ENCODE assay signal across 18 cellular contexts in genomic region chr1:156823210-156823790, GRCh38. TPM values are rescaled to one million over a fixed set of nuclear protein-coding genes. Genes with fewer than 3 reads are reported as not detected.
DNase-seq lines count a peak whose midpoint lies in the region; ATAC-seq and TF ChIP-seq lines count a peak whose summit lies in the region.
"Had no signal": no experiment of that assay in that cellular context is flagged by ENCODE, and none has a peak within 500 bp of the region (broad histone marks: within the 10 kb centered on the region; RNA-seq: fewer than 3 reads in every experiment).

No MANE protein-coding gene starts in this region.

- no peak overlapping the region for H2BK5ac ChIP-seq in IMR-90 (ENCODE audit: low read depth, low read length, poor library complexity, severe bottlenecking)

- no peak overlapping the region for H3K9ac ChIP-seq in IMR-90 (ENCODE audit: low read depth, low read length)

- no peak overlapping the region for H3K4me3 ChIP-seq in IMR-90 (ENCODE audit: insufficient read depth, low read depth, low read length)

- H3K79me1 ChIP-seq in IMR-90 (ENCODE audit: low read depth in 1 of 2, low read length in 2 of 2) = no peaks in the 10 kb centered on the region

- WGBS in IMR-90 (ENCODE audit: extremely low coverage in 2 of 2, insufficient read length in 1 of 2), 2 experiments = 93% methylated on average over 3 of the region's 5 CpGs; no CpG with 5 or more reads in 1 of the 2 experiments

- H3K4ac ChIP-seq in IMR-90 (ENCODE audit: low read depth, low read length) = no peak overlapping the region

- H3K36me3 ChIP-seq in IMR-90 (ENCODE audit: control insufficient read depth, insufficient read depth, low read length) = no peaks in the 10 kb centered on the region

- in situ Hi-C loops in IMR-90 (cut with MboI; ENCODE audit: low sequenced_read_pairs) = no loop called here

- dilution Hi-C loops in IMR-90 (cut with HindIII; ENCODE audit: low sequenced_read_pairs, unreplicated experiment) = no loop called here

- no peak overlapping the region for H2BK20ac ChIP-seq in IMR-90 (ENCODE audit: low read depth, low read length)

- H3K23ac ChIP-seq in IMR-90 (ENCODE audit: low read depth, low read length) = no peak overlapping the region

- no peaks in the 10 kb centered on the region for H4K20me1 ChIP-seq in IMR-90 (ENCODE audit: insufficient read depth, low read length)

- no peak overlapping the region for H2BK120ac ChIP-seq in IMR-90 (ENCODE audit: low read depth, low read length)

- TF ChIP-seq RAD21 in IMR-90 (IDR thresholded peaks at IDR 0.05; ENCODE audit: low read length) = no peak

- H3K14ac ChIP-seq in IMR-90 (replicated peaks; ENCODE audit: low read depth, low read length) = no peak overlapping the region

- H3K27ac Mint-ChIP-seq in activated naive CD8-positive, alpha-beta T cell treated with anti-CD3 and anti-CD28 coated beads, Interleukin-2, amount 50 U/mL, for 24 hours = peak overlapping the region; percentile 82
- H3K27ac Mint-ChIP-seq in natural killer cell treated with Interleukin-12 subunit alpha and Interleukin-12 subunit beta and Interleukin-15 and Interleukin-18, amount 100 ng/mL, for 72 hours = peak overlapping the region in 1 of 2 donors; percentile 56

- no peak overlapping the region for H3K18ac ChIP-seq in IMR-90 (ENCODE audit: low read depth, low read length)

- H3K4me3 Mint-ChIP-seq in activated naive CD8-positive, alpha-beta T cell treated with anti-CD3 and anti-CD28 coated beads, Interleukin-2, amount 50 U/mL, for 24 hours = no peak overlapping the region
- peak overlapping the region; percentile 4 for H3K4me3 Mint-ChIP-seq in natural killer cell treated with Interleukin-12 subunit alpha and Interleukin-12 subunit beta and Interleukin-15 and Interleukin-18, amount 100 ng/mL, for 72 hours
- H3K4me3 Mint-ChIP-seq: CD4-positive, CD25-positive, alpha-beta regulatory T cell had no signal

- no peak overlapping the region for H3K56ac ChIP-seq in IMR-90 (ENCODE audit: extremely low read depth, insufficient read depth, low read length)

- CTCF ChIA-PET in IMR-90 (lab: Yijun Ruan, JAX) (interaction anchor here (0.6 to 1.4 kb wide), 3 partner anchors 9 to 16 kb away, joined by 3 read pairs; no protein-coding TSS in a partner anchor), GM10248 (lab: Yijun Ruan, JAX) (interaction anchor here (0.9 to 2.9 kb wide), 3 partner anchors 15 to 97 kb away, joined by 3 to 24 read pairs (median 4); no protein-coding TSS in a partner anchor)

- POLR2A ChIA-PET in IMR-90 (lab: Charles Lee; ENCODE audit: unreplicated experiment) (no interaction called here), GM10248 (lab: Yijun Ruan, JAX) (no interaction called here)

- no peak for ATAC-seq in IMR-90 (ENCODE audit: low read depth)
- ATAC-seq in activated naive CD8-positive, alpha-beta T cell treated with anti-CD3 and anti-CD28 coated beads, Interleukin-2, amount 50 U/mL, for 24 hours = no peak
- ATAC-seq in natural killer cell treated with Interleukin-12 subunit alpha and Interleukin-12 subunit beta and Interleukin-15 and Interleukin-18, amount 100 ng/mL, for 72 hours = no peak
- ATAC-seq: Panc1 had no signal

- H4K8ac ChIP-seq in IMR-90 (ENCODE audit: low read depth in 2 of 2, low read length in 2 of 2) = no peak overlapping the region

- peaks cover 43% of the 10 kb centered on the region for H3K4me1 Mint-ChIP-seq in activated naive CD8-positive, alpha-beta T cell treated with anti-CD3 and anti-CD28 coated beads, Interleukin-2, amount 50 U/mL, for 24 hours
- H3K4me1 Mint-ChIP-seq in natural killer cell treated with Interleukin-12 subunit alpha and Interleukin-12 subunit beta and Interleukin-15 and Interleukin-18, amount 100 ng/mL, for 72 hours (ENCODE audit: low read depth in 2 of 2) = peaks cover 35 to 36% of the 10 kb centered on the region in 2 donors
- H3K4me1 Mint-ChIP-seq: CD4-positive, CD25-positive, alpha-beta regulatory T cell had no signal

- H3K27me3 ChIP-seq in IMR-90 (ENCODE audit: control insufficient read depth, insufficient read depth, low read length) = peaks cover 39% of the 10 kb centered on the region

- H2BK15ac ChIP-seq in IMR-90 (ENCODE audit: low read depth, low read length) = no peak overlapping the region

- no peak for TF ChIP-seq CTCF in IMR-90 (conservative IDR thresholded peaks at IDR 0.05; ENCODE audit: low read depth, low read length)
- no peak for TF ChIP-seq CTCF in GM10248 (IDR thresholded peaks at IDR 0.05; ENCODE audit: control extremely low read depth, extremely low read depth, low read depth, missing control alignments)

- no peak overlapping the region for H2AK9ac ChIP-seq in IMR-90 (replicated peaks; ENCODE audit: low read depth, low read length, poor library complexity)

- no peaks in the 10 kb centered on the region for H3K27me3 Mint-ChIP-seq in activated naive CD8-positive, alpha-beta T cell treated with anti-CD3 and anti-CD28 coated beads, Interleukin-2, amount 50 U/mL, for 24 hours
- no peaks in the 10 kb centered on the region for H3K27me3 Mint-ChIP-seq in natural killer cell treated with Interleukin-12 subunit alpha and Interleukin-12 subunit beta and Interleukin-15 and Interleukin-18, amount 100 ng/mL, for 72 hours

- H2AK5ac ChIP-seq in IMR-90 (ENCODE audit: low read depth, low read length) = no peak overlapping the region

- no TSS peak for BruUV-seq in IMR-90 (replicated peaks; lab: Mats Ljungman, UMichigan)

- no peak overlapping the region for H4K5ac ChIP-seq in IMR-90 (ENCODE audit: low read depth, low read length)

- no peaks in the 10 kb centered on the region for H3K9me1 ChIP-seq in IMR-90 (ENCODE audit: insufficient read depth, low read length)

- peaks cover 5% of the 10 kb centered on the region for H3K36me3 Mint-ChIP-seq in activated naive CD8-positive, alpha-beta T cell treated with anti-CD3 and anti-CD28 coated beads, Interleukin-2, amount 50 U/mL, for 24 hours (ENCODE audit: low read depth)
- H3K36me3 Mint-ChIP-seq in natural killer cell treated with Interleukin-12 subunit alpha and Interleukin-12 subunit beta and Interleukin-15 and Interleukin-18, amount 100 ng/mL, for 72 hours = no peaks in the 10 kb centered on the region
- H3K36me3 Mint-ChIP-seq: CD4-positive, CD25-positive, alpha-beta regulatory T cell had no signal

- no peak overlapping the region for H3K27ac ChIP-seq in IMR-90 (ENCODE audit: insufficient read depth, low read length)

- TF ChIP-seq POLR2A in IMR-90 (IDR thresholded peaks at IDR 0.05; ENCODE audit: low read depth, low read length) = no peak

- 0 out of 2 replicates have a peak, but pooled peaks cover 2% of the 10 kb centered on the region for H3K9me3 ChIP-seq in IMR-90 (ENCODE audit: control insufficient read depth, insufficient read depth, low read length)

- no peak overlapping the region for H2AFZ ChIP-seq in IMR-90 (replicated peaks; ENCODE audit: low read length, poor library complexity)

- peaks cover 11% of the 10 kb centered on the region for H3K9me3 Mint-ChIP-seq in activated naive CD8-positive, alpha-beta T cell treated with anti-CD3 and anti-CD28 coated beads, Interleukin-2, amount 50 U/mL, for 24 hours
- H3K9me3 Mint-ChIP-seq in natural killer cell treated with Interleukin-12 subunit alpha and Interleukin-12 subunit beta and Interleukin-15 and Interleukin-18, amount 100 ng/mL, for 72 hours = no peaks in the 10 kb centered on the region
- H3K9me3 Mint-ChIP-seq: CD4-positive, CD25-positive, alpha-beta regulatory T cell had no signal

- H4K91ac ChIP-seq in IMR-90 (ENCODE audit: insufficient read depth, low read depth, low read length) = no peak overlapping the region

- peak; percentile 56 for DNase-seq in EL
- DNase-seq in IMR-90 = peak; percentile 20
- no peak for DNase-seq in activated naive CD8-positive, alpha-beta T cell treated with anti-CD3 and anti-CD28 coated beads, Interleukin-2, amount 50 U/mL, for 24 hours
- DNase-seq in natural killer cell treated with Interleukin-12 subunit alpha and Interleukin-12 subunit beta and Interleukin-15 and Interleukin-18, amount 100 ng/mL, for 72 hours (ENCODE audit: low spot score) = no peak
- DNase-seq in GM10248 (ENCODE audit: extremely low spot score) = no peak
- no peak for DNase-seq in KG1 (lab: John Stamatoyannopoulos, UW)
- no peak for DNase-seq in RKO (ENCODE audit: low spot score)
- DNase-seq: CD4-positive, CD25-positive, alpha-beta regulatory T cell; GDM1; GOT3; Kasumi-1; NCI-H1417 treated with DMSO at 0.1 percent for 48 hours; NCI-H2029; NCI-H2171 treated with DMSO at 0.1 percent for 48 hours; NCI-H510A; NCI-H82; SIG-M5 had no signal

- intact Hi-C loops in IMR-90 (cut with micrococcal nuclease) = no loop called here

- no peaks in the 10 kb centered on the region for H3K4me1 ChIP-seq in IMR-90 (ENCODE audit: control insufficient read depth, insufficient read depth, low read length)

- H3K4me2 ChIP-seq in IMR-90 (ENCODE audit: low read depth, low read length) = no peak overlapping the region

TF ChIP-seq in IMR-90, 13 proteins besides CTCF, POLR2A, EP300 and RAD21 (continues in another document):
- no peak for TF ChIP-seq NFE2L2 (IDR thresholded peaks at IDR 0.05; ENCODE audit: low read depth, low read length)

RNA-seq across cellular contexts. Expression of gene SH2D2A, which starts 6.7 kb away (rescaled TPM):
- total RNA-seq in IMR-90 (2012; rRNA removed) = 0.28 TPM in 1 of 2 replicates, not detected in the other
- polyA plus RNA-seq in IMR-90 (2012; rRNA removed) = 0.23 TPM in 1 of 2 replicates, not detected in the other
- polyA plus RNA-seq in IMR-90 (2012; cell fraction: cytosol; rRNA removed) = 0.14 TPM in 1 of 2 replicates, not detected in the other
- 0.45 and 1.4 TPM in 2 replicates for polyA plus RNA-seq in IMR-90 (2012; cell fraction: nucleus; rRNA removed; ENCODE audit: low replicate concordance)
- total RNA-seq in natural killer cell treated with Interleukin-12 subunit alpha and Interleukin-12 subunit beta and Interleukin-15 and Interleukin-18, amount 100 ng/mL, for 72 hours = 100 to 1,000 TPM; 153 to 188 TPM

RNA-seq across cellular contexts. Expression of gene INSRR, which starts 35.6 kb away (rescaled TPM):
- not detected in 2 replicates for total RNA-seq in IMR-90 (2012; rRNA removed)
- polyA plus RNA-seq in IMR-90 (2012; rRNA removed) = not detected in 2 replicates
- not detected in 2 replicates for polyA plus RNA-seq in IMR-90 (2012; cell fraction: cytosol; rRNA removed)
- polyA plus RNA-seq in IMR-90 (2012; cell fraction: nucleus; rRNA removed; ENCODE audit: low replicate concordance) = not detected in 2 replicates
- total RNA-seq in natural killer cell treated with Interleukin-12 subunit alpha and Interleukin-12 subunit beta and Interleukin-15 and Interleukin-18, amount 100 ng/mL, for 72 hours = under 1 TPM; 0.14 TPM
- polyA plus RNA-seq: CD4-positive, CD25-positive, alpha-beta regulatory T cell had no signal

RNA-seq across cellular contexts. Expression of gene NTRK1, which starts 37.4 kb away (rescaled TPM):
- total RNA-seq in IMR-90 (2012; rRNA removed) = not detected in 2 replicates
- polyA plus RNA-seq in IMR-90 (2012; rRNA removed) = 0.03 TPM in 1 of 2 replicates, not detected in the other
- polyA plus RNA-seq in IMR-90 (2012; cell fraction: cytosol; rRNA removed) = 0.02 TPM in 1 of 2 replicates, not detected in the other
- 0.07 and 0.11 TPM in 2 replicates for polyA plus RNA-seq in IMR-90 (2012; cell fraction: nucleus; rRNA removed; ENCODE audit: low replicate concordance)
- total RNA-seq in natural killer cell treated with Interleukin-12 subunit alpha and Interleukin-12 subunit beta and Interleukin-15 and Interleukin-18, amount 100 ng/mL, for 72 hours = 1 to 10 TPM; 1.4 to 8.1 TPM

RNA-seq across cellular contexts. Expression of gene PRCC, which starts 56.0 kb away (rescaled TPM):
- total RNA-seq in IMR-90 (2012; rRNA removed) = 10.6 and 14.7 TPM in 2 replicates
- 52.4 and 59.6 TPM in 2 replicates for polyA plus RNA-seq in IMR-90 (2012; rRNA removed)
- polyA plus RNA-seq in IMR-90 (2012; cell fraction: cytosol; rRNA removed) = 40.8 and 89.5 TPM in 2 replicates
- 36.4 and 48.1 TPM in 2 replicates for polyA plus RNA-seq in IMR-90 (2012; cell fraction: nucleus; rRNA removed; ENCODE audit: low replicate concordance)
- total RNA-seq in natural killer cell treated with Interleukin-12 subunit alpha and Interleukin-12 subunit beta and Interleukin-15 and Interleukin-18, amount 100 ng/mL, for 72 hours = 100 to 1,000 TPM in 1 of 2 donors, 10 to 100 TPM in 1; 86.2 to 116 TPM

Comparison
In these comparisons a context has a peak if more than half of its experiments do, and no peak if none do; other contexts are left out.
1. DNase-seq: peak in EL (single experiment) and IMR-90 (single experiment); none in activated naive CD8-positive, alpha-beta T cell treated with anti-CD3 and anti-CD28 coated beads, Interleukin-2, amount 50 U/mL, for 24 hours (single experiment), natural killer cell treated with Interleukin-12 subunit alpha and Interleukin-12 subunit beta and Interleukin-15 and Interleukin-18, amount 100 ng/mL, for 72 hours (single experiment), GM10248 (single experiment), KG1 (single experiment) and RKO (single experiment).
2. RNA of gene SH2D2A, which starts 6.7 kb away (total RNA-seq): 153 to 188 TPM in natural killer cell treated with Interleukin-12 subunit alpha and Interleukin-12 subunit beta and Interleukin-15 and Interleukin-18, amount 100 ng/mL, for 72 hours; 0.28 TPM in IMR-90; every median in the first group is over 100 times any median in the second.